14 cellular contexts compared by ENCODE assay signal in the genomic region with DNA sequence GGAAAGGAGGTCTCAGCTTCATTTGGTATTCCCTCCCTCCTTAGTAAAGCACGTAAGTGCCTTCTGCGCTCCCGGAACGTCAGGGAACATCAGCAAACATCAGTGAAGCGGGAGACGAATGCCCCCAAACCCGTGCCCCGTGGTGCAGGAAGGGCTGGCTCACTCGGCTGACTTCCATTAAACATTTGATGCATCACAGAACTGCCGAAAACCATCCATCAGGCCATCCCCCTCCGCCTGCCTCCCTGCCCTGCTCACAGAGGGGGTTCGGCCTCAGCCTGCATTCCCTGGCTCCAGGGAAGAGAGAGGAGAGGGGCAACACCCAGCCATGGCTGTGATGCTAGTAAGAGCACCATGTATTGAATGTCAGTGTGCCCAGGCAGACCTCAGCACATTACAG.
DNase-seq lines count a peak whose midpoint lies in the region; ATAC-seq and TF ChIP-seq lines count a peak whose summit lies in the region.
"Had no signal": no experiment of that assay in that cellular context is flagged by ENCODE, and none has a peak within 500 bp of the region (broad histone marks: within the 10 kb centered on the region; RNA-seq: fewer than 3 reads in every experiment).

No MANE protein-coding gene starts in this region.

- H3K27me3 ChIP-seq in colonic mucosa: no peaks in the 10 kb centered on the region

- TF ChIP-seq CTCF in natural killer cell (IDR thresholded peaks at IDR 0.05) (no peak), nephron progenitor cell (IDR thresholded peaks at IDR 0.05) (no peak), colonic mucosa (IDR thresholded peaks at IDR 0.05) (no peak)

- no peak overlapping the region for H3K27ac ChIP-seq in colonic mucosa
- H3K27ac ChIP-seq: 22Rv1, A549, C4-2B had no signal

- H3K4me1 ChIP-seq in colonic mucosa: no peaks in the 10 kb centered on the region
- H3K4me1 ChIP-seq: A549 had no signal

- no peaks in the 10 kb centered on the region for H3K36me3 ChIP-seq in colonic mucosa

- H3K36me3 Mint-ChIP-seq in natural killer cell treated with Interleukin-12 subunit alpha and Interleukin-12 subunit beta and Interleukin-15 and Interleukin-18, amount 100 ng/mL, for 72 hours: no peaks in the 10 kb centered on the region
- no peaks in the 10 kb centered on the region for H3K36me3 Mint-ChIP-seq in natural killer cell
- no peaks in the 10 kb centered on the region for H3K36me3 Mint-ChIP-seq in nephron progenitor cell (ENCODE audit: low read depth)

- no peak overlapping the region for H3K4me3 Mint-ChIP-seq in natural killer cell treated with Interleukin-12 subunit alpha and Interleukin-12 subunit beta and Interleukin-15 and Interleukin-18, amount 100 ng/mL, for 72 hours
- no peak overlapping the region for H3K4me3 Mint-ChIP-seq in natural killer cell
- no peak overlapping the region for H3K4me3 Mint-ChIP-seq in nephron progenitor cell
- H3K4me3 Mint-ChIP-seq: CD4-positive, alpha-beta T cell; H9 had no signal

- intact Hi-C loops in natural killer cell (cut with micrococcal nuclease) (no loop called here), posterior vena cava (cut with DNase I) (loop anchor here in 1 of 2 donors (5.0 kb wide), 1 partner anchor 407 kb away; no protein-coding TSS in a partner anchor), colonic mucosa (cut with DNase I) (no loop called here)

- peaks cover 5 to 9% of the 10 kb centered on the region in 2 donors for H3K4me1 Mint-ChIP-seq in natural killer cell treated with Interleukin-12 subunit alpha and Interleukin-12 subunit beta and Interleukin-15 and Interleukin-18, amount 100 ng/mL, for 72 hours (ENCODE audit: low read depth in 2 of 2)
- H3K4me1 Mint-ChIP-seq in natural killer cell (peaks cover 9 to 11% of the 10 kb centered on the region in 2 donors), nephron progenitor cell (peaks cover 47% of the 10 kb centered on the region)

- no peak overlapping the region for H3K27ac Mint-ChIP-seq in natural killer cell treated with Interleukin-12 subunit alpha and Interleukin-12 subunit beta and Interleukin-15 and Interleukin-18, amount 100 ng/mL, for 72 hours
- H3K27ac Mint-ChIP-seq in natural killer cell: no peak overlapping the region
- H3K27ac Mint-ChIP-seq in nephron progenitor cell: peak overlapping the region; percentile 72
- H3K27ac Mint-ChIP-seq: CD4-positive, alpha-beta T cell; H9 had no signal

- no peak overlapping the region for H3K4me3 ChIP-seq in colonic mucosa
- H3K4me3 ChIP-seq: A549 had no signal

- H3K9ac ChIP-seq in colonic mucosa (ENCODE audit: low read depth in 2 of 2, low read length in 2 of 2): no peak overlapping the region

- no peaks in the 10 kb centered on the region for H3K9me3 Mint-ChIP-seq in natural killer cell treated with Interleukin-12 subunit alpha and Interleukin-12 subunit beta and Interleukin-15 and Interleukin-18, amount 100 ng/mL, for 72 hours
- H3K9me3 Mint-ChIP-seq in natural killer cell (no peaks in the 10 kb centered on the region), nephron progenitor cell (no peaks in the 10 kb centered on the region)
- H3K9me3 Mint-ChIP-seq: CD4-positive, alpha-beta T cell; H9 had no signal

- no peaks in the 10 kb centered on the region for H3K9me3 ChIP-seq in colonic mucosa
- H3K9me3 ChIP-seq: A549, Caco-2 had no signal

- peak; percentile 49 for DNase-seq in natural killer cell treated with Interleukin-12 subunit alpha and Interleukin-12 subunit beta and Interleukin-15 and Interleukin-18, amount 100 ng/mL, for 72 hours (ENCODE audit: low spot score)
- DNase-seq in natural killer cell: no peak
- peak; percentile 31 for DNase-seq in nephron progenitor cell
- peak; percentile 67 for DNase-seq in posterior vena cava (ENCODE audit: low spot score)
- DNase-seq in colonic mucosa: no peak
- DNase-seq: AML-193; Caco-2; CD4-positive, alpha-beta T cell; H9 had no signal

- no peak for ATAC-seq in natural killer cell treated with Interleukin-12 subunit alpha and Interleukin-12 subunit beta and Interleukin-15 and Interleukin-18, amount 100 ng/mL, for 72 hours
- no peak for ATAC-seq in natural killer cell
- no peak for ATAC-seq in GM21515 (IDR thresholded peaks at IDR 0.05; ENCODE audit: unreplicated experiment)
- ATAC-seq in HG03196 (IDR thresholded peaks at IDR 0.05; ENCODE audit: unreplicated experiment): no peak

- peaks cover 0 to 2% of the 10 kb centered on the region in 2 donors for H3K27me3 Mint-ChIP-seq in natural killer cell treated with Interleukin-12 subunit alpha and Interleukin-12 subunit beta and Interleukin-15 and Interleukin-18, amount 100 ng/mL, for 72 hours
- H3K27me3 Mint-ChIP-seq in natural killer cell (ENCODE audit: low read depth in 2 of 2): no peaks in the 10 kb centered on the region
- H3K27me3 Mint-ChIP-seq in nephron progenitor cell (ENCODE audit: low read depth, poor library complexity): peaks cover 11% of the 10 kb centered on the region
- H3K27me3 Mint-ChIP-seq: CD4-positive, alpha-beta T cell had no signal

Comparison
In these comparisons a context has a peak if more than half of its experiments do, and no peak if none do; other contexts are left out.
1. DNase-seq: peak in natural killer cell treated with Interleukin-12 subunit alpha and Interleukin-12 subunit beta and Interleukin-15 and Interleukin-18, amount 100 ng/mL, for 72 hours (single experiment), nephron progenitor cell (single experiment) and posterior vena cava (single experiment); none in natural killer cell (single experiment) and colonic mucosa (single experiment).